Comparison of ENCODE assay signal across 1 cellular context in genomic region chr17:76709951-76710862, GRCh38.
TF ChIP-seq lines count a peak whose summit lies in the region.

No MANE protein-coding gene starts in this region.

TF ChIP-seq in HepG2, 621 proteins besides CTCF, POLR2A, EP300 and RAD21 (continued from another document):
- TF ChIP-seq UBTF (CRISPR knock-in tag; IDR thresholded peaks at IDR 0.05) (peak; percentile 70; the same call in 1 of the 2 replicates), MEF2D (CRISPR knock-in tag; IDR thresholded peaks at IDR 0.05) (0 out of 2 replicates have a peak, but pooled peaks have one; percentile 18), MAX (IDR thresholded peaks at IDR 0.05) (peak; percentile 67), SP5 (CRISPR knock-in tag; IDR thresholded peaks at IDR 0.05; ENCODE audit: borderline replicate concordance, low read depth) (0 out of 2 replicates have a peak, but pooled peaks have one; percentile 7), SP140L (CRISPR knock-in tag; IDR thresholded peaks at IDR 0.05; ENCODE audit: borderline replicate concordance) (0 out of 2 replicates have a peak, but pooled peaks have one; percentile 31), CSRNP1 (CRISPR knock-in tag; IDR thresholded peaks at IDR 0.05) (peak; percentile 52; the same call in 1 of the 2 replicates), ZNF274 (CRISPR knock-in tag; IDR thresholded peaks at IDR 0.05) (peak; percentile 16; the same call in 1 of the 2 replicates), RBM39 (IDR thresholded peaks at IDR 0.05; ENCODE audit: low read depth, low read length, poor library complexity, severe bottlenecking) (peak; percentile 1), ZNF407 (CRISPR knock-in tag; IDR thresholded peaks at IDR 0.05; ENCODE audit: not compliant biosample characterization) (peak; percentile 71), ZNF574 (CRISPR knock-in tag; IDR thresholded peaks at IDR 0.05) (0 out of 2 replicates have a peak, but pooled peaks have one; percentile 23), KLF16 (CRISPR knock-in tag; IDR thresholded peaks at IDR 0.05) (peak in 1 of 2 experiments; percentile 19; a peak in 1 of 4 replicates), SALL1 (CRISPR knock-in tag; IDR thresholded peaks at IDR 0.05) (0 out of 2 replicates have a peak, but pooled peaks have one; percentile 27), TEAD3 (CRISPR knock-in tag; optimal IDR thresholded peaks at IDR 0.05; ENCODE audit: borderline replicate concordance) (peak; percentile 20), MXI1 (IDR thresholded peaks at IDR 0.05; ENCODE audit: borderline replicate concordance, low read depth, low read length) (0 out of 3 replicates have a peak, but pooled peaks have one; percentile 17), ZNF232 (CRISPR knock-in tag; IDR thresholded peaks at IDR 0.05; ENCODE audit: borderline replicate concordance) (peak; percentile 37; the same call in 1 of the 2 replicates)
